18 cellular contexts compared by ENCODE assay signal in genomic region chr5:42621662-42622061, GRCh38.
DNase-seq lines count a peak whose midpoint lies in the region; ATAC-seq and TF ChIP-seq lines count a peak whose summit lies in the region.
"Had no signal": no experiment of that assay in that cellular context is flagged by ENCODE, and none has a peak within 500 bp of the region (broad histone marks: within the 10 kb centered on the region; RNA-seq: fewer than 3 reads in every experiment).

No MANE protein-coding gene starts in this region.

- H3K27me3 ChIP-seq in DOHH2 (ENCODE audit: control insufficient read depth, low read length) (no peaks in the 10 kb centered on the region), neutrophil (no peaks in the 10 kb centered on the region), smooth muscle cell (ENCODE audit: low read depth) (peaks cover 5% of the 10 kb centered on the region)
- H3K27me3 ChIP-seq: heart right ventricle had no signal

- peaks cover 7% of the 10 kb centered on the region for H3K27me3 Mint-ChIP-seq in activated T-helper 1 cell treated with anti-CD3 and anti-CD28 coated beads, Interleukin-12 subunit alpha, Interleukin-12 subunit beta, Interleukin-2, Interleukin-4 antibody, amounts not matched to agents 30 ng/mL and 10 ng/mL and 1 ng/mL, durations not matched to agents 14 hours and 24 hours and 36 hours (ENCODE audit: insufficient read depth)

- ATAC-seq in HG02852 (IDR thresholded peaks at IDR 0.05; ENCODE audit: unreplicated experiment) (no peak), GM18858 (IDR thresholded peaks at IDR 0.05; ENCODE audit: unreplicated experiment) (no peak)

- no peaks in the 10 kb centered on the region for H3K36me3 Mint-ChIP-seq in activated T-helper 1 cell treated with anti-CD3 and anti-CD28 coated beads, Interleukin-12 subunit alpha, Interleukin-12 subunit beta, Interleukin-2, Interleukin-4 antibody, amounts not matched to agents 30 ng/mL and 10 ng/mL and 1 ng/mL, durations not matched to agents 14 hours and 24 hours and 36 hours (ENCODE audit: low read depth)

- intact Hi-C loops in activated T-helper 1 cell treated with anti-CD3 and anti-CD28 coated beads, Interleukin-12 subunit alpha, Interleukin-12 subunit beta, Interleukin-2, Interleukin-4 antibody, amounts not matched to agents 30 ng/mL and 10 ng/mL and 1 ng/mL, durations not matched to agents 14 hours and 24 hours and 36 hours (cut with micrococcal nuclease) = no loop called here

- H3F3A ChIP-seq in DOHH2 (ENCODE audit: control insufficient read depth, insufficient read depth) (peaks cover 13% of the 10 kb centered on the region), smooth muscle cell (ENCODE audit: low read depth) (no peaks in the 10 kb centered on the region)

- H3K9ac ChIP-seq in smooth muscle cell (ENCODE audit: low read depth) = no peak overlapping the region

- H3K9me3 ChIP-seq in DOHH2 (ENCODE audit: control insufficient read depth, insufficient read depth, low read length) (no peaks in the 10 kb centered on the region), neutrophil (no peaks in the 10 kb centered on the region), smooth muscle cell (replicated peaks; ENCODE audit: low read depth) (no peaks in the 10 kb centered on the region)
- H3K9me3 ChIP-seq: heart right ventricle had no signal

- TF ChIP-seq CTCF in DOHH2 (IDR thresholded peaks at IDR 0.05; ENCODE audit: low read depth, low read length, poor library complexity, severe bottlenecking) = no peak
- no peak for TF ChIP-seq CTCF in fibroblast of the aortic adventitia (IDR thresholded peaks at IDR 0.05; ENCODE audit: insufficient read depth, low read length)
- no peak for TF ChIP-seq CTCF in neutrophil (IDR thresholded peaks at IDR 0.05)
- TF ChIP-seq CTCF in smooth muscle cell (IDR thresholded peaks at IDR 0.05; ENCODE audit: borderline replicate concordance, insufficient read depth, poor library complexity, severe bottlenecking) = no peak

- WGBS in smooth muscle cell (ENCODE audit: low lambda C conversion rate) = 20% methylated on average over 1 of the region's 1 CpG

- H3K4me3 Mint-ChIP-seq in activated T-helper 1 cell treated with anti-CD3 and anti-CD28 coated beads, Interleukin-12 subunit alpha, Interleukin-12 subunit beta, Interleukin-2, Interleukin-4 antibody, amounts not matched to agents 30 ng/mL and 10 ng/mL and 1 ng/mL, durations not matched to agents 14 hours and 24 hours and 36 hours = no peak overlapping the region

- no peaks in the 10 kb centered on the region for H3K9me2 ChIP-seq in DOHH2 (replicated peaks; ENCODE audit: control insufficient read depth, low read length)

- H3K36me3 ChIP-seq in DOHH2 (ENCODE audit: control insufficient read depth, low read length) = peaks cover 4% of the 10 kb centered on the region; the same call in 1 of the 2 replicates
- H3K36me3 ChIP-seq in neutrophil = no peaks in the 10 kb centered on the region
- H3K36me3 ChIP-seq in smooth muscle cell (ENCODE audit: low read depth) = no peaks in the 10 kb centered on the region
- H3K36me3 ChIP-seq: heart right ventricle had no signal

- H4K20me1 ChIP-seq in DOHH2 (ENCODE audit: control insufficient read depth, insufficient read depth, low read depth, low read length) = no peaks in the 10 kb centered on the region
- H4K20me1 ChIP-seq in smooth muscle cell (ENCODE audit: low read depth) = no peaks in the 10 kb centered on the region

- peak; percentile 51 for DNase-seq in NOMO-1 treated with dmso at 0.1 percent for 144 hours (lab: John Stamatoyannopoulos, UW; ENCODE audit: unreplicated experiment)
- DNase-seq in fibroblast of the aortic adventitia (ENCODE audit: low read depth) = peak; percentile 49
- DNase-seq in smooth muscle cell (lab: John Stamatoyannopoulos, UW; ENCODE audit: unreplicated experiment) = no peak
- no peak for DNase-seq in activated T-helper 1 cell treated with anti-CD3 and anti-CD28 coated beads, Interleukin-12 subunit alpha, Interleukin-12 subunit beta, Interleukin-2, Interleukin-4 antibody, amounts not matched to agents 30 ng/mL and 10 ng/mL and 1 ng/mL, durations not matched to agents 14 hours and 24 hours and 36 hours (ENCODE audit: low spot score)
- DNase-seq: activated CD4-positive, alpha-beta T cell treated with anti-CD3 and anti-CD28 coated beads for 48 hours; activated CD8-positive, alpha-beta memory T cell treated with anti-CD3 and anti-CD28 coated beads, Interleukin-2, amount 50 U/mL, for 48 hours; activated naive CD4-positive, alpha-beta T cell; effector CD4-positive, alpha-beta T cell; H7; heart right ventricle; kidney; NCI-H1417; NCI-H774; nucleus accumbens had no signal

- H3K4me1 ChIP-seq in DOHH2 (ENCODE audit: control insufficient read depth, low read length) = peaks cover 31% of the 10 kb centered on the region
- peaks cover 0 to 15% of the 10 kb centered on the region in 2 experiments for H3K4me1 ChIP-seq in neutrophil (ENCODE audit: control insufficient read depth in 1 of 2, insufficient read depth in 1 of 2, low read depth in 1 of 2, low read length in 1 of 2)
- no peaks in the 10 kb centered on the region for H3K4me1 ChIP-seq in smooth muscle cell (ENCODE audit: low read depth)

- H3K79me2 ChIP-seq in DOHH2 (ENCODE audit: control insufficient read depth, low read length) = no peaks in the 10 kb centered on the region
- no peaks in the 10 kb centered on the region for H3K79me2 ChIP-seq in smooth muscle cell (ENCODE audit: low read depth)

- H2AFZ ChIP-seq in smooth muscle cell (ENCODE audit: low read depth) = no peak overlapping the region

- H3K27ac ChIP-seq in DOHH2 (ENCODE audit: low read depth, low read length) (peak overlapping the region; percentile 86), neutrophil (peak overlapping the region; percentile 60), smooth muscle cell (ENCODE audit: low read depth) (no peak overlapping the region)

- H3K27ac Mint-ChIP-seq in activated T-helper 1 cell treated with anti-CD3 and anti-CD28 coated beads, Interleukin-12 subunit alpha, Interleukin-12 subunit beta, Interleukin-2, Interleukin-4 antibody, amounts not matched to agents 30 ng/mL and 10 ng/mL and 1 ng/mL, durations not matched to agents 14 hours and 24 hours and 36 hours = no peak overlapping the region

- peak overlapping the region; percentile 49 for H3K4me3 ChIP-seq in DOHH2 (ENCODE audit: low read length)
- H3K4me3 ChIP-seq in fibroblast of the aortic adventitia (ENCODE audit: low read depth, low read length) = no peak overlapping the region
- H3K4me3 ChIP-seq in neutrophil (ENCODE audit: low read depth in 1 of 2, low read length in 1 of 2) = no peak overlapping the region
- H3K4me3 ChIP-seq in smooth muscle cell = no peak overlapping the region
- H3K4me3 ChIP-seq: heart right ventricle had no signal

- H3K9me3 Mint-ChIP-seq in activated T-helper 1 cell treated with anti-CD3 and anti-CD28 coated beads, Interleukin-12 subunit alpha, Interleukin-12 subunit beta, Interleukin-2, Interleukin-4 antibody, amounts not matched to agents 30 ng/mL and 10 ng/mL and 1 ng/mL, durations not matched to agents 14 hours and 24 hours and 36 hours = no peaks in the 10 kb centered on the region

- peak overlapping the region; percentile 74 for H3K4me2 ChIP-seq in DOHH2 (ENCODE audit: low read length)
- no peak overlapping the region for H3K4me2 ChIP-seq in smooth muscle cell

- no peaks in the 10 kb centered on the region for H3K4me1 Mint-ChIP-seq in activated T-helper 1 cell treated with anti-CD3 and anti-CD28 coated beads, Interleukin-12 subunit alpha, Interleukin-12 subunit beta, Interleukin-2, Interleukin-4 antibody, amounts not matched to agents 30 ng/mL and 10 ng/mL and 1 ng/mL, durations not matched to agents 14 hours and 24 hours and 36 hours (ENCODE audit: low read depth)

Comparison
In these comparisons a context has a peak if more than half of its experiments do, and no peak if none do; other contexts are left out.
1. DNase-seq: peak in NOMO-1 treated with dmso at 0.1 percent for 144 hours (single experiment) and fibroblast of the aortic adventitia (single experiment); none in smooth muscle cell (single experiment) and activated T-helper 1 cell treated with anti-CD3 and anti-CD28 coated beads, Interleukin-12 subunit alpha, Interleukin-12 subunit beta, Interleukin-2, Interleukin-4 antibody, amounts not matched to agents 30 ng/mL and 10 ng/mL and 1 ng/mL, durations not matched to agents 14 hours and 24 hours and 36 hours (single experiment).